In genomic region chr9:137188490-137189296, GRCh38 we compare ENCODE assay signal across 1 cellular context.
TF ChIP-seq lines count a peak whose summit lies in the region.

ANAPC2 (minus strand) TSS chr9:137188560; CDS start chr9:137188532, 28 bp downstream.
SSNA1 (plus strand) TSS chr9:137188676; CDS start chr9:137188727, 51 bp downstream.

TF ChIP-seq in HepG2, 621 proteins besides CTCF, POLR2A, EP300 and RAD21 (continued from another document and continues in another):
- no peak for TF ChIP-seq CBX2 (IDR thresholded peaks at IDR 0.05; ENCODE audit: low read depth, low read length)
- no peak for TF ChIP-seq CBX2 (CRISPR knock-in tag; IDR thresholded peaks at IDR 0.05; ENCODE audit: low read depth)
- TF ChIP-seq ARID2 (CRISPR knock-in tag; IDR thresholded peaks at IDR 0.05; ENCODE audit: borderline replicate concordance) = 0 out of 2 replicates have a peak, but pooled peaks have one; percentile 64
- no peak for TF ChIP-seq ZNF660 (CRISPR knock-in tag; IDR thresholded peaks at IDR 0.05; ENCODE audit: borderline replicate concordance, low read depth)
- no peak for TF ChIP-seq EHMT2 (IDR thresholded peaks at IDR 0.05; ENCODE audit: borderline replicate concordance, low read depth, low read length)
- TF ChIP-seq RBAK (CRISPR knock-in tag; IDR thresholded peaks at IDR 0.05) = no peak
- peak; percentile 95 for TF ChIP-seq TOPORS (CRISPR knock-in tag; IDR thresholded peaks at IDR 0.05)
- no peak for TF ChIP-seq FUBP1 (CRISPR knock-in tag; IDR thresholded peaks at IDR 0.05; ENCODE audit: borderline replicate concordance)
- TF ChIP-seq ZIK1 (CRISPR knock-in tag; IDR thresholded peaks at IDR 0.05; ENCODE audit: borderline replicate concordance, low read depth) = no peak; the same call in 1 of the 2 replicates
- 0 out of 2 replicates have a peak, but pooled peaks have one; percentile 56 for TF ChIP-seq ZFP36L2 (CRISPR knock-in tag; IDR thresholded peaks at IDR 0.05)
- TF ChIP-seq ZNF276 (CRISPR knock-in tag; IDR thresholded peaks at IDR 0.05; ENCODE audit: low read depth) = no peak
- no peak for TF ChIP-seq KIAA2018 (CRISPR knock-in tag; IDR thresholded peaks at IDR 0.05; ENCODE audit: borderline replicate concordance)
- TF ChIP-seq MBNL3 (CRISPR knock-in tag; conservative IDR thresholded peaks at IDR 0.05) = no peak
- TF ChIP-seq ZSCAN22 (CRISPR knock-in tag; IDR thresholded peaks at IDR 0.05) = peak; percentile 49; the same call in 1 of the 2 replicates
- TF ChIP-seq ZNF468 (CRISPR knock-in tag; IDR thresholded peaks at IDR 0.05) = no peak
- TF ChIP-seq TCF7 (IDR thresholded peaks at IDR 0.05; ENCODE audit: low read depth) = no peak
- no peak for TF ChIP-seq ISX (CRISPR knock-in tag; conservative IDR thresholded peaks at IDR 0.05)
- TF ChIP-seq AFF4 (CRISPR knock-in tag; IDR thresholded peaks at IDR 0.05) = no peak
- peak; percentile 98 for TF ChIP-seq ZHX2 (IDR thresholded peaks at IDR 0.05; ENCODE audit: low read depth)
- peak; percentile 15; the same call in 1 of the 2 replicates for TF ChIP-seq ZHX2 (CRISPR knock-in tag; IDR thresholded peaks at IDR 0.05; ENCODE audit: borderline replicate concordance)
- peak; percentile 70 for TF ChIP-seq ELF3 (CRISPR knock-in tag; IDR thresholded peaks at IDR 0.05)
- TF ChIP-seq MAFG (CRISPR knock-in tag; IDR thresholded peaks at IDR 0.05) = no peak
- TF ChIP-seq ZNF616 (CRISPR knock-in tag; IDR thresholded peaks at IDR 0.05; ENCODE audit: low read depth) = no peak
- TF ChIP-seq REST (IDR thresholded peaks at IDR 0.05; ENCODE audit: borderline replicate concordance in 1 of 2, low read depth in 1 of 2, low read length in 2 of 2) = no peak; a peak in 1 of 4 replicates
- TF ChIP-seq ZNF333 (CRISPR knock-in tag; IDR thresholded peaks at IDR 0.05; ENCODE audit: borderline replicate concordance) = peak; percentile 45; the same call in 1 of the 2 replicates
- TF ChIP-seq GLI4 (CRISPR knock-in tag; IDR thresholded peaks at IDR 0.05; ENCODE audit: borderline replicate concordance) = no peak
